ENCODE assay signal across 19 cellular contexts in the genomic region with DNA sequence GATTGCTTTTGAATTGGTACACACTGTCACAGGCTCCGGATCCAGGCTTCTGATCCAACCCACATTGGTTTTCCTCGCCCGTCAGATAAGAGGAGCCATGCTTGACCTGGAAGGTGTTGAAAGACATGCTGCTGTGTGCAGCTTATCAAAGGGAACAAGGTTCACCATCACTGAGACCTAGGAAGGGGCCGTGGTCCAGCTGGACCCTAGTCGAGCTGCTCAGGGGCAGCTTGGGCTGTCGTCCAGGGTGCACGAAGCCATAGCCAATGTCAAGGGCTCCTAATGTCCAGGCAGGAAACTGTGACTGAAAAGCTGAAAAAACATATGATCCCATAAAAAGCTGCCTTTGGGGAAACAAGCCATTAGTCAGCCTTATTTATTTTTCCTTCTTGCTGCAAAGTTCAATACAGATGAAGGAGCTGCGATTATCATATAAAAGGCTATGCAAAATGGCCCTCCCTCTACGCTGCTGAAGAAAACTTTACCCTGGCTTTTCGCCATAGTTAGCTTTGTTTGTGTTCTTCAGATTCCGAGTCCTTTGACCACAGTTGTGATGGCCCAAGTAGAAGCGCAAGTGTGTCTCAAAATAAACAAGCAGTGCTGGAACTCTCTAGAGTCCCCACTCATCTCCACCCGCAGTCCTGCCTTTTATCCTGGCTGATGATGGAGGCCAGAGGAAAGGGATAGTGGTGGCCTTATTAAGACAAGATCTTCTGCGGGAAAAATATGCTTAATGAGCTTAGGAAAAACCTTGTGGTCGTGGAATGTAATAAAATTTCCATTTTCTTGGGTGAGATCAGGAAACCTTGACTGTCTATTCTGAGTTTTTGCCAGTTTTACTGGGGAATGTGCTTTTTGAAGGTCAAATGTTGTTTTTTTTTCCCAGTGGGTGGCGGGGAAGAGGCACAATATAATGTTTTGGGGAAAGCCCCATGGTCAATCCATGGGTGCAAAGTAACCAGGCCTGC.
A peak's percentile ranks its signal among the peaks of the same experiment; 100 is the strongest.
DNase-seq lines count a peak whose midpoint lies in the region; ATAC-seq and TF ChIP-seq lines count a peak whose summit lies in the region.
"Had no signal": no experiment of that assay in that cellular context is flagged by ENCODE, and none has a peak within 500 bp of the region (broad histone marks: within the 10 kb centered on the region; RNA-seq: fewer than 3 reads in every experiment).

No MANE protein-coding gene starts in this region.

- no peaks in the 10 kb centered on the region for H3K36me3 Mint-ChIP-seq in Caco-2 (ENCODE audit: insufficient read depth, unreplicated experiment)
- H3K36me3 Mint-ChIP-seq in activated CD8-positive, alpha-beta T cell treated with anti-CD3 and anti-CD28 coated beads, Interleukin-2, amount 10 ng/mL, durations not matched to agents 7 days and 5 days (ENCODE audit: low read depth) = no peaks in the 10 kb centered on the region
- H3K36me3 Mint-ChIP-seq: stimulated activated memory B cell treated with anti-CD40 and anti-IgM and Interleukin-4, amounts not matched to agents 10 μg/mL and 1 μg/mL and 100 μg/mL, for 72 hours had no signal

- H3K4me2 ChIP-seq in osteoblast (ENCODE audit: insufficient read depth, low read length) = peak overlapping the region; percentile 62
- H3K4me2 ChIP-seq: A549 had no signal

- H2AFZ ChIP-seq in osteoblast (ENCODE audit: low read length) = peak overlapping the region; percentile 75
- H2AFZ ChIP-seq: parathyroid adenoma had no signal

- H3K27ac ChIP-seq in heart left ventricle = peak overlapping the region; percentile 4 to 68 (median 35)
- H3K27ac ChIP-seq in osteoblast (ENCODE audit: low read depth, low read length) = peak overlapping the region; percentile 64
- H3K27ac ChIP-seq: A549, parathyroid adenoma had no signal

- peak overlapping the region; percentile 27 for H3K4me3 Mint-ChIP-seq in Caco-2 (ENCODE audit: unreplicated experiment)
- H3K4me3 Mint-ChIP-seq in activated CD8-positive, alpha-beta T cell treated with anti-CD3 and anti-CD28 coated beads, Interleukin-2, amount 10 ng/mL, durations not matched to agents 7 days and 5 days = no peak overlapping the region
- H3K4me3 Mint-ChIP-seq: activated CD4-positive, alpha-beta T cell treated with anti-CD3 and anti-CD28 coated beads for 36 hours; brain; stimulated activated memory B cell treated with anti-CD40 and anti-IgM and Interleukin-4, amounts not matched to agents 10 μg/mL and 1 μg/mL and 100 μg/mL, for 72 hours had no signal

- no TSS peak for BruUV-seq in Caco-2 (replicated peaks; lab: Mats Ljungman, UMichigan)

- POLR2A ChIA-PET in Caco-2 (lab: Charles Lee) = no interaction called here
- POLR2A ChIA-PET in activated CD8-positive, alpha-beta T cell treated with anti-CD3 and anti-CD28 coated beads, Interleukin-2, amount 10 ng/mL, durations not matched to agents 7 days and 5 days (lab: Charles Lee) = no interaction called here

- H3K9me3 ChIP-seq in Caco-2 (no peaks in the 10 kb centered on the region), heart left ventricle (peaks cover 0 to 7% (median 0%) of the 10 kb centered on the region in 12 donors), osteoblast (ENCODE audit: low read depth, low read length) (peaks cover 2% of the 10 kb centered on the region)
- H3K9me3 ChIP-seq: A549 had no signal

- no peaks in the 10 kb centered on the region for H3K9me3 Mint-ChIP-seq in Caco-2 (ENCODE audit: unreplicated experiment)
- no peaks in the 10 kb centered on the region for H3K9me3 Mint-ChIP-seq in activated CD8-positive, alpha-beta T cell treated with anti-CD3 and anti-CD28 coated beads, Interleukin-2, amount 10 ng/mL, durations not matched to agents 7 days and 5 days (ENCODE audit: insufficient read depth)
- H3K9me3 Mint-ChIP-seq: stimulated activated memory B cell treated with anti-CD40 and anti-IgM and Interleukin-4, amounts not matched to agents 10 μg/mL and 1 μg/mL and 100 μg/mL, for 72 hours had no signal

- no peak for TF ChIP-seq CTCF in Caco-2 (IDR thresholded peaks at IDR 0.05; ENCODE audit: insufficient read depth in 1 of 2, low read depth in 1 of 2, low read length in 1 of 2, severe bottlenecking in 1 of 2, unreplicated experiment in 1 of 2)
- TF ChIP-seq CTCF in heart left ventricle (IDR thresholded peaks at IDR 0.05) = no peak
- TF ChIP-seq CTCF in osteoblast (IDR thresholded peaks at IDR 0.05; ENCODE audit: extremely low read depth, low read depth, low read length) = no peak

- peaks cover 22% of the 10 kb centered on the region for H3K4me1 Mint-ChIP-seq in Caco-2 (ENCODE audit: low read depth, unreplicated experiment)
- no peaks in the 10 kb centered on the region for H3K4me1 Mint-ChIP-seq in activated CD8-positive, alpha-beta T cell treated with anti-CD3 and anti-CD28 coated beads, Interleukin-2, amount 10 ng/mL, durations not matched to agents 7 days and 5 days (ENCODE audit: low read depth)
- H3K4me1 Mint-ChIP-seq: activated CD4-positive, alpha-beta T cell treated with anti-CD3 and anti-CD28 coated beads for 36 hours had no signal

- H3K79me2 ChIP-seq in osteoblast (ENCODE audit: insufficient read depth, low read length) = no peaks in the 10 kb centered on the region
- H3K79me2 ChIP-seq: parathyroid adenoma had no signal

- DNase-seq in Caco-2 (peak in 1 of 2 experiments; percentile 69), T1000 (lab: John Stamatoyannopoulos, UW) (peak; percentile 51), heart left ventricle (peak; percentile 44 to 71 (median 52)), osteoblast (ENCODE audit: insufficient read length, low spot score, missing footprints) (no peak), cortex of kidney (lab: John Stamatoyannopoulos, UW) (no peak)
- DNase-seq in activated CD8-positive, alpha-beta T cell treated with anti-CD3 and anti-CD28 coated beads, Interleukin-2, amount 10 ng/mL, durations not matched to agents 7 days and 5 days = no peak
- DNase-seq: activated CD4-positive, alpha-beta T cell treated with anti-CD3 and anti-CD28 coated beads for 36 hours; activated CD8-positive, alpha-beta memory T cell treated with anti-CD3 and anti-CD28 coated beads, Interleukin-2, amount 50 U/mL, for 4 hours; activated naive CD4-positive, alpha-beta T cell; DND-41; stimulated activated CD4-positive, alpha-beta T cell treated with anti-CD3 and anti-CD28 coated beads, Interleukin-12 subunit alpha, Interleukin-12 subunit beta, amount 100 ng/mL, for 4 hours; T-helper 9 cell had no signal

- CTCF ChIA-PET in Caco-2 (lab: Charles Lee) = interaction anchor here (0.5 to 1.1 kb wide), 4 partner anchors 95 to 231 kb away, joined by 3 to 4 read pairs (median 3); partner anchors contain the start of gene CREB5
- CTCF ChIA-PET in activated CD8-positive, alpha-beta T cell treated with anti-CD3 and anti-CD28 coated beads, Interleukin-2, amount 10 ng/mL, durations not matched to agents 7 days and 5 days (lab: Charles Lee) = no interaction called here

- intact Hi-C loops in Caco-2 (cut with micrococcal nuclease; ENCODE audit: unreplicated experiment) = loop anchor here (1.0 to 10.0 kb wide), 2 partner anchors 36 to 56 kb away; no protein-coding TSS in a partner anchor
- intact Hi-C loops in heart left ventricle (cut with DNase I) = loop anchor here in 4 of 10 donors (10.0 kb wide), 2 partner anchors 94 to 116 kb away; partner anchors contain the start of gene CREB5 (in 3 of the 4)

- no peak for TF ChIP-seq POLR2A in heart left ventricle (IDR thresholded peaks at IDR 0.05)

- WGBS in heart left ventricle, 4 donors = 21 to 38% (median 36%) methylated on average over 16 of the region's 16 CpGs

- no peaks in the 10 kb centered on the region for H3K27me3 ChIP-seq in Caco-2 (replicated peaks; ENCODE audit: control insufficient read depth, insufficient read depth, low read length)
- no peaks in the 10 kb centered on the region for H3K27me3 ChIP-seq in heart left ventricle
- H3K27me3 ChIP-seq in osteoblast (ENCODE audit: insufficient read depth, low read length) = no peaks in the 10 kb centered on the region

- no peaks in the 10 kb centered on the region for H3K27me3 Mint-ChIP-seq in Caco-2 (ENCODE audit: insufficient read depth, unreplicated experiment)
- peaks cover 1% of the 10 kb centered on the region for H3K27me3 Mint-ChIP-seq in activated CD8-positive, alpha-beta T cell treated with anti-CD3 and anti-CD28 coated beads, Interleukin-2, amount 10 ng/mL, durations not matched to agents 7 days and 5 days (ENCODE audit: low read depth)
- H3K27me3 Mint-ChIP-seq: stimulated activated memory B cell treated with anti-CD40 and anti-IgM and Interleukin-4, amounts not matched to agents 10 μg/mL and 1 μg/mL and 100 μg/mL, for 72 hours had no signal

- peaks cover 19% of the 10 kb centered on the region for H3K4me1 ChIP-seq in Caco-2
- H3K4me1 ChIP-seq in heart left ventricle = peaks cover 0 to 48% (median 24%) of the 10 kb centered on the region in 12 donors
- peaks cover 48% of the 10 kb centered on the region for H3K4me1 ChIP-seq in osteoblast (ENCODE audit: insufficient read depth, low read length)
- H3K4me1 ChIP-seq: parathyroid adenoma had no signal

- H4K20me1 ChIP-seq in osteoblast (ENCODE audit: insufficient read depth, low read length) = no peaks in the 10 kb centered on the region

- ATAC-seq in heart left ventricle = peak; percentile 47 to 80 (median 66)
- ATAC-seq in HG02852 (IDR thresholded peaks at IDR 0.05; ENCODE audit: unreplicated experiment) = no peak
- no peak for ATAC-seq in activated CD8-positive, alpha-beta T cell treated with anti-CD3 and anti-CD28 coated beads, Interleukin-2, amount 10 ng/mL, durations not matched to agents 7 days and 5 days
- ATAC-seq in HG02840 (IDR thresholded peaks at IDR 0.05; ENCODE audit: low FRiP score, unreplicated experiment) = no peak
- ATAC-seq: A549; activated CD4-positive, alpha-beta T cell treated with anti-CD3 and anti-CD28 coated beads for 36 hours; left lobe of liver; stimulated activated memory B cell treated with anti-CD40 and anti-IgM and Interleukin-4, amounts not matched to agents 10 μg/mL and 1 μg/mL and 100 μg/mL, for 72 hours had no signal

- no peak overlapping the region for H3K27ac Mint-ChIP-seq in Caco-2 (ENCODE audit: unreplicated experiment)
- H3K27ac Mint-ChIP-seq in activated CD8-positive, alpha-beta T cell treated with anti-CD3 and anti-CD28 coated beads, Interleukin-2, amount 10 ng/mL, durations not matched to agents 7 days and 5 days = no peak overlapping the region
- H3K27ac Mint-ChIP-seq: activated CD4-positive, alpha-beta T cell treated with anti-CD3 and anti-CD28 coated beads for 36 hours; brain; stimulated activated memory B cell treated with anti-CD40 and anti-IgM and Interleukin-4, amounts not matched to agents 10 μg/mL and 1 μg/mL and 100 μg/mL, for 72 hours had no signal

- no peaks in the 10 kb centered on the region for H3K36me3 ChIP-seq in Caco-2 (ENCODE audit: control insufficient read depth, insufficient read depth, low read length)
- no peaks in the 10 kb centered on the region for H3K36me3 ChIP-seq in heart left ventricle
- H3K36me3 ChIP-seq in osteoblast (ENCODE audit: insufficient read depth, low read length) = no peaks in the 10 kb centered on the region

- H3K4me3 ChIP-seq in Caco-2 (ENCODE audit: low read depth, low read length) = no peak overlapping the region
- H3K4me3 ChIP-seq in heart left ventricle = no peak overlapping the region
- peak overlapping the region; percentile 18 for H3K4me3 ChIP-seq in osteoblast (ENCODE audit: insufficient read depth, low read length)
- H3K4me3 ChIP-seq: A549 had no signal

Comparison
In these comparisons a context has a peak if more than half of its experiments do, and no peak if none do; other contexts are left out.
1. DNase-seq: peak in T1000 (single experiment) and heart left ventricle (5 of 5); none in osteoblast (single experiment), activated CD8-positive, alpha-beta T cell treated with anti-CD3 and anti-CD28 coated beads, Interleukin-2, amount 10 ng/mL, durations not matched to agents 7 days and 5 days (single experiment) and cortex of kidney (single experiment).
2. ATAC-seq: peak in heart left ventricle (4 of 4); none in HG02852 (single experiment), activated CD8-positive, alpha-beta T cell treated with anti-CD3 and anti-CD28 coated beads, Interleukin-2, amount 10 ng/mL, durations not matched to agents 7 days and 5 days (single experiment) and HG02840 (single experiment).